ENCODE assay signal across 7 cellular contexts in the genomic region with DNA sequence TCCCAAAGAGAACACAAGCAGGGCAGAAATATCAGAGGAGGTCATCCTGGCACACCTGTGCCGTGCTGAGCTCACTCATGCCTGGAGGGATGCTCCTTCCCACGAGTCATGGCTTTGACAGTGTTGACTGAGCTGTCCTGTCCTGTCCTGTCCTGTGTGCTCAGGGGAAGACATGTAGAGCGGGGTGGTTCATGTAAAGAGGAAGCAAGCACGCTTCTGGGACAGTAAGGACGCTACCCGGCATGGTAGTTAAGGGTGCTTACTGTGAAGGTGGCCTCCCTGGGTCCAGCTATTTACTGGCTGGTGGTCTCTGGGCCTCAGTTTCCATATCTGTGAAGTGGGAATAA. TPM values are rescaled to one million over a fixed set of nuclear protein-coding genes. Genes with fewer than 3 reads are reported as not detected.
DNase-seq lines count a peak whose midpoint lies in the region; ATAC-seq, FAIRE-seq and TF ChIP-seq lines count a peak whose summit lies in the region.

No MANE protein-coding gene starts in this region.

- DNase-seq in H54 (ENCODE audit: insufficient read length, low spot score) (no peak), NCI-H748 (lab: John Stamatoyannopoulos, UW; ENCODE audit: unreplicated experiment) (no peak), kidney tubule cell (ENCODE audit: low spot score) (no peak)

- no peaks in the 10 kb centered on the region for H3K36me3 Mint-ChIP-seq in activated T-helper 17 cell treated with anti-CD3 and anti-CD28 coated beads, Interleukin-2, amount 50 U/mL, for 72 hours (ENCODE audit: low read depth)

- no peak for FAIRE-seq in H54 (lab: Jason Lieb, UNC)

- H3K4me1 ChIP-seq in muscle layer of duodenum (ENCODE audit: control insufficient read depth in 1 of 2, insufficient read depth in 2 of 2, low read length in 2 of 2) = peaks cover 12% of the 10 kb centered on the region in 2 donors

- no peaks in the 10 kb centered on the region for H3K27me3 Mint-ChIP-seq in activated T-helper 17 cell treated with anti-CD3 and anti-CD28 coated beads, Interleukin-2, amount 50 U/mL, for 72 hours

- ATAC-seq in GM19035 (IDR thresholded peaks at IDR 0.05; ENCODE audit: unreplicated experiment) = peak; percentile 49
- peak; percentile 17 for ATAC-seq in HG03066 (IDR thresholded peaks at IDR 0.05; ENCODE audit: low read depth, unreplicated experiment)
- ATAC-seq in activated T-helper 17 cell treated with anti-CD3 and anti-CD28 coated beads, Interleukin-2, amount 50 U/mL, for 72 hours (replicated peaks) = peak; percentile 75

- peak overlapping the region; percentile 41 to 60 for H3K4me3 ChIP-seq in muscle layer of duodenum (ENCODE audit: low read depth in 1 of 2, low read length in 2 of 2)

- H3K4me3 Mint-ChIP-seq in activated T-helper 17 cell treated with anti-CD3 and anti-CD28 coated beads, Interleukin-2, amount 50 U/mL, for 72 hours = peak overlapping the region; percentile 91

- H3K27me3 ChIP-seq in muscle layer of duodenum (ENCODE audit: low read depth, low read length) = no peaks in the 10 kb centered on the region

- H3K9me3 Mint-ChIP-seq in activated T-helper 17 cell treated with anti-CD3 and anti-CD28 coated beads, Interleukin-2, amount 50 U/mL, for 72 hours = no peaks in the 10 kb centered on the region

- peak overlapping the region; percentile 98 for H3K27ac Mint-ChIP-seq in activated T-helper 17 cell treated with anti-CD3 and anti-CD28 coated beads, Interleukin-2, amount 50 U/mL, for 72 hours

- peaks cover 0 to 8% of the 10 kb centered on the region in 2 donors for H3K36me3 ChIP-seq in muscle layer of duodenum (ENCODE audit: control insufficient read depth in 1 of 2, insufficient read depth in 2 of 2, low read length in 2 of 2)

- H3K4me1 Mint-ChIP-seq in activated T-helper 17 cell treated with anti-CD3 and anti-CD28 coated beads, Interleukin-2, amount 50 U/mL, for 72 hours = peaks cover 35% of the 10 kb centered on the region

- H3K9me3 ChIP-seq in muscle layer of duodenum (ENCODE audit: control insufficient read depth in 1 of 2, low read length in 2 of 2) = no peaks in the 10 kb centered on the region

- TF ChIP-seq POLR2A in H54 (IDR thresholded peaks at IDR 0.05; ENCODE audit: low read depth, low read length) = no peak

- H3K27ac ChIP-seq in muscle layer of duodenum (ENCODE audit: low read length) = peak overlapping the region; percentile 86

RNA-seq across cellular contexts. Expression of a gene that starts 0.4 kb away (rescaled TPM):
- total RNA-seq in activated T-helper 17 cell treated with anti-CD3 and anti-CD28 coated beads, Interleukin-2, amount 50 U/mL, for 72 hours = 10 to 100 TPM; 29.7 to 36.8 TPM

Comparison
In these comparisons a context has a peak if more than half of its experiments do, and no peak if none do; other contexts are left out.
1. ATAC-seq: peak in every context shown above with its lines; median percentile 75 in activated T-helper 17 cell treated with anti-CD3 and anti-CD28 coated beads, Interleukin-2, amount 50 U/mL, for 72 hours; 49 in GM19035; 17 in HG03066.